1 cellular context compared by ENCODE assay signal in the genomic region with DNA sequence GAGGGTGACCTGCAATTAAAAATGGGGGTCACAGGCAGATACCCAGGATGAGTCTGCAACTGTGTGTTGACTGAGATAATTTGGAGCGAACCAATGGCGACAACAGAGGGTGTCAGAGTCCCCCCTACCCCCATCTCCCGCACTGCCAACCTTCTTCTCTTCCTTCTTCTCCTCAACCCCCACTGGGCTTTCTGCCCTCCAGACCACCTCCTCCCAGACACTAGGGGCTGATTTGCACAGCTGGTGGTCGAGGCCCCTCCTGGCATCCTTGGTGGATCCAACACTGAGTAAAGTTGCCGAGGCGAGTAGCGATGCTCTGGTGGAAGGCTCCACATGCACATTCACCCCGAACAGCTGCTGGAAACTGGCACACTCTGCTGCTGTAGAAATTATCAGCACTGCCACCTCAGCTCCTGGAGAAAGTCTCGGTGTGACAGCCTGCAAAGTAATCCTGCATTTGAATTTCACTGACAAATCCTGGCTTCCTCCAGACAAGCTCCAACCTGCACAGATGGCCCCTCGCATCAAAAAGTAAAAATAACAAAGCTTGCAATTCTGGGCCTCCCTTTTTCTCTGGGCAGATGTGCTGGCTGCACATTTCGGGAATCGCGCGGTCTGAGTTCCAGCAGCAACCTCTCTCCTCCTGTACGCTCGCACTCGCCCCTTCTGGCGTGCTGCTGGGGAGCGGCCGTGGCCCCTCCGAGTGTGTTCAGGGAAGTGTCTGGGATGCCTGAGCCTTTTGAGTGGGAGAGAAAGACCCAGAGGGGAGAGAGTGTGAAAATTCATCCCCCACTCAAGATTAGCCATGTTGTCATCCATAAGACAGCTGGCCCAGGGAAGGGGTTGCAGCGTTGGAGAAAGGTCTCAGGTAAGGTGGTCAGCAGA.
TF ChIP-seq lines count a peak whose summit lies in the region.

No MANE protein-coding gene starts in this region.

TF ChIP-seq in A549, 52 proteins besides CTCF, POLR2A, EP300 and RAD21:
- TF ChIP-seq NR3C1 (IDR thresholded peaks at IDR 0.05) (no peak), MYC (IDR thresholded peaks at IDR 0.05; ENCODE audit: borderline replicate concordance, low read length) (no peak), ZSCAN20 (CRISPR knock-in tag; IDR thresholded peaks at IDR 0.05) (no peak), CBX8 (IDR thresholded peaks at IDR 0.05) (no peak), RARB (CRISPR knock-in tag; IDR thresholded peaks at IDR 0.05) (no peak), CBX2 (IDR thresholded peaks at IDR 0.05; ENCODE audit: borderline replicate concordance, low read depth) (no peak), BHLHE40 (IDR thresholded peaks at IDR 0.05; ENCODE audit: low read depth, low read length) (no peak)
